Comparison of ENCODE assay signal across 31 cellular contexts in genomic region chr14:49364752-49365117, GRCh38.
"Had no signal": no experiment of that assay in that cellular context is flagged by ENCODE, and none has a peak within 500 bp of the region (broad histone marks: within the 10 kb centered on the region; RNA-seq: fewer than 3 reads in every experiment).

No MANE protein-coding gene starts in this region.

- H3K4me3 Mint-ChIP-seq: naive thymus-derived CD4-positive, alpha-beta T cell; natural killer cell; neural crest cell; stimulated activated memory B cell treated with anti-CD40 and anti-IgM and Interleukin-4, amounts not matched to agents 10 μg/mL and 1 μg/mL and 100 μg/mL, for 72 hours; stimulated activated naive CD8-positive, alpha-beta T cell treated with anti-CD3 and anti-CD28 coated beads, Interleukin-15, amount 100 ng/mL, for 72 hours; type B pancreatic cell had no signal

- H2AFZ ChIP-seq: parathyroid adenoma had no signal

- H3K27ac Mint-ChIP-seq: naive thymus-derived CD4-positive, alpha-beta T cell; natural killer cell; stimulated activated memory B cell treated with anti-CD40 and anti-IgM and Interleukin-4, amounts not matched to agents 10 μg/mL and 1 μg/mL and 100 μg/mL, for 72 hours; type B pancreatic cell had no signal

- DNase-seq: naive thymus-derived CD4-positive, alpha-beta T cell; natural killer cell; occipital lobe; ovary; posterior cingulate gyrus; psoas muscle; right cardiac atrium; spleen; stimulated activated CD4-positive, alpha-beta T cell treated with anti-CD3 and anti-CD28 coated beads, Interleukin-12 subunit alpha, Interleukin-12 subunit beta, amount 100 ng/mL, for 4 hours; stimulated activated CD4-positive, alpha-beta T cell treated with anti-CD3 and anti-CD28 coated beads, Interleukin-1b, Interleukin-23, amount 100 ng/mL, for 48 hours; stimulated activated CD4-positive, alpha-beta T cell treated with anti-CD3 and anti-CD28 coated beads, Interleukin-4, amount 100 ng/mL, for 1 hour; stimulated activated CD4-positive, alpha-beta T cell treated with anti-CD3 and anti-CD28 coated beads, Interleukin-4, amount 100 ng/mL, for 4 hours; stimulated activated CD8-positive, alpha-beta memory T cell treated with anti-CD3 and anti-CD28 coated beads, Interleukin-4, amount 100 ng/mL, for 48 hours; stimulated activated naive CD4-positive, alpha-beta T cell; stimulated activated naive CD8-positive, alpha-beta T cell treated with anti-CD3 and anti-CD28 coated beads, Interleukin-15, amount 100 ng/mL, for 72 hours; stimulated activated naive CD8-positive, alpha-beta T cell treated with anti-CD3 and anti-CD28 coated beads, Interleukin-15, Interleukin-2, amounts not matched to agents 100 U/mL and 50 U/mL, for 24 hours; substantia nigra; testis; tibial artery; transverse colon; upper lobe of right lung; uterus had no signal

- H3K4me1 Mint-ChIP-seq: naive thymus-derived CD4-positive, alpha-beta T cell; natural killer cell; stimulated activated memory B cell treated with anti-CD40 and anti-IgM and Interleukin-4, amounts not matched to agents 10 μg/mL and 1 μg/mL and 100 μg/mL, for 72 hours; stimulated activated naive CD8-positive, alpha-beta T cell treated with anti-CD3 and anti-CD28 coated beads, Interleukin-15, amount 100 ng/mL, for 72 hours had no signal

- H3K9me3 Mint-ChIP-seq: neural crest cell had no signal

- H3K9me3 ChIP-seq: ovary, psoas muscle, suprapubic skin, testis, transverse colon, upper lobe of right lung, uterus had no signal

- H3K27me3 Mint-ChIP-seq: progenitor cell of endocrine pancreas; stimulated activated naive CD8-positive, alpha-beta T cell treated with anti-CD3 and anti-CD28 coated beads, Interleukin-15, amount 100 ng/mL, for 72 hours; type B pancreatic cell had no signal

- H3K79me2 ChIP-seq: parathyroid adenoma had no signal

- H3K27ac ChIP-seq: ovary, parathyroid adenoma, psoas muscle, skin epidermis, spleen, suprapubic skin, testis, tibial artery, transverse colon, upper lobe of right lung, uterus had no signal

- H3K4me1 ChIP-seq: parathyroid adenoma, psoas muscle, spleen, suprapubic skin, testis, tibial artery, transverse colon, upper lobe of right lung, uterus had no signal

- ATAC-seq: naive thymus-derived CD4-positive, alpha-beta T cell; natural killer cell; psoas muscle; right cardiac atrium; sciatic nerve; stimulated activated memory B cell treated with anti-CD40 and anti-IgM and Interleukin-4, amounts not matched to agents 10 μg/mL and 1 μg/mL and 100 μg/mL, for 72 hours; stimulated activated naive CD8-positive, alpha-beta T cell treated with anti-CD3 and anti-CD28 coated beads, Interleukin-15, amount 100 ng/mL, for 72 hours; stimulated activated naive CD8-positive, alpha-beta T cell treated with anti-CD3 and anti-CD28 coated beads, Interleukin-15, Interleukin-2, amounts not matched to agents 100 U/mL and 50 U/mL, for 24 hours; upper lobe of right lung had no signal

- H3K4me3 ChIP-seq: ovary, psoas muscle, skin epidermis, smooth muscle cell, spleen, suprapubic skin, testis, tibial artery, transverse colon, upper lobe of right lung, uterus had no signal

- H3K27me3 ChIP-seq: ovary, spleen, suprapubic skin, testis, tibial artery, transverse colon, upper lobe of right lung, uterus had no signal

- H3K9ac ChIP-seq: parathyroid adenoma had no signal

- H3K36me3 ChIP-seq: ovary, spleen, suprapubic skin, tibial artery, transverse colon, upper lobe of right lung, uterus had no signal

- H3K36me3 Mint-ChIP-seq: naive thymus-derived CD4-positive, alpha-beta T cell; natural killer cell; stimulated activated memory B cell treated with anti-CD40 and anti-IgM and Interleukin-4, amounts not matched to agents 10 μg/mL and 1 μg/mL and 100 μg/mL, for 72 hours; type B pancreatic cell had no signal

- H3K4me2 ChIP-seq: smooth muscle cell had no signal
